Comparison of ENCODE assay signal across 8 cellular contexts in the genomic region with DNA sequence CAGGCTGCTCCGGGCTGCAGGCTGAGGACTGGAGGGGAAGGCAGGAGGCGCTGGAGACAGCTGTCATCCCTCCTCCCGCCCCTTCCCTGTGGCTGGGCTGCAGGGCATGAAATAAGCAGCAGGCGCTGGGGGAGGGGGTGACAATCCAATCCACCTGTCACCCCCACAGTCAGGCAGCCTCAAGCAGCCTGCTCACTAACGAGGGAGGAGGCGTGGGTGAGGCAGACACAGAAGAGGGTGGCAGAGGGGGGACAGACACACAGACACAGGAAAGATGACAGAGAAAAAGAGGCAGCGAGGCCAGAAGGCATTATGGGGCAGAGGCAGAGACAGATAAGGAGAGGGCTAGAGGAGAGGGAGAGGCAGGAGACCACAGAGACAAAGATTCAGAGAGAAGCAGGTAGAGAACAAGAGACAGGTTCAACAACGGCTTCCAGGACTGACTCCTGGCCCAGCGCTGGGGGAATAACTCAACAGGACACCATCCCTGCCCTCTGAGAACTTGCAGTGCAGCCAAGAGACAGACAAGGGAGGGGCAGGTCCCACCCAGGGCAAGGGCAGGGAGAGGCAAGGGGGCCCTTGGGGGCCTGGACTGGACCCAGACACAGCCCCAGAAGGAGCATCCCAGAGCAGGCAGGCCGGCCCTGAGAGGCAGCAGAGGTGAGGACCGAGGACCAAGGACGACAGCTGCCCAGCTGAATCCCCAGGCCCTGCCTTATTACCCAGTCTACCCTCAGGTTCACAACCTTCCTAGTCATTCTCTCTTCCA. TPM values are rescaled to one million over a fixed set of nuclear protein-coding genes. Genes with fewer than 3 reads are reported as not detected.
DNase-seq lines count a peak whose midpoint lies in the region; ATAC-seq and TF ChIP-seq lines count a peak whose summit lies in the region.

No MANE protein-coding gene starts in this region.

- no peak for TF ChIP-seq CTCF in coronary artery (IDR thresholded peaks at IDR 0.05)
- peak in 1 of 3 experiments; percentile 4 for TF ChIP-seq CTCF in testis (IDR thresholded peaks at IDR 0.05)

- intact Hi-C loops in testis (cut with DNase I; ENCODE audit: low total_unique reads) = no loop called here

- peak; percentile 44 for DNase-seq in CD1c-positive myeloid dendritic cell (ENCODE audit: extremely low spot score)
- peak; percentile 14 for DNase-seq in NCI-H1092 treated with DMSO at 0.1 percent for 48 hours (lab: John Stamatoyannopoulos, UW)
- peak; percentile 31 for DNase-seq in UCSD-AML1 (lab: John Stamatoyannopoulos, UW; ENCODE audit: unreplicated experiment)
- no peak for DNase-seq in coronary artery (ENCODE audit: low spot score)
- DNase-seq in testis = peak; percentile 63
- no peak for DNase-seq in NCI-H1048 (lab: John Stamatoyannopoulos, UW)

- TF ChIP-seq POLR2A in testis (IDR thresholded peaks at IDR 0.05) = no peak

- peaks cover 76% of the 10 kb centered on the region for H3K4me1 ChIP-seq in mucosa of stomach (ENCODE audit: control insufficient read depth, insufficient read depth, low read length)
- H3K4me1 ChIP-seq in testis = peaks cover 60% of the 10 kb centered on the region

- H3K9ac ChIP-seq in mucosa of stomach (ENCODE audit: low read length) = peak overlapping the region; percentile 24

- H3K27ac ChIP-seq in coronary artery = peak overlapping the region; percentile 96 to 100
- H3K27ac ChIP-seq in testis = peak overlapping the region; percentile 86 to 87

- no peaks in the 10 kb centered on the region for H3K9me3 ChIP-seq in mucosa of stomach (ENCODE audit: control insufficient read depth, low read length)
- H3K9me3 ChIP-seq in testis = no peaks in the 10 kb centered on the region

- WGBS in testis, 2 donors = 37 to 42% methylated on average over 11 to 12 of the region's 12 CpGs

- ATAC-seq in GM21447 (IDR thresholded peaks at IDR 0.05; ENCODE audit: unreplicated experiment) = peak; percentile 17

- H3K4me3 ChIP-seq in coronary artery (peak overlapping the region; percentile 54), mucosa of stomach (ENCODE audit: low read length) (no peak overlapping the region), testis (no peak overlapping the region)

- H3K36me3 ChIP-seq in mucosa of stomach (ENCODE audit: control insufficient read depth, insufficient read depth, low read length) (peaks cover 5% of the 10 kb centered on the region), testis (ENCODE audit: low read depth, missing control alignments) (no peaks in the 10 kb centered on the region)

- no peaks in the 10 kb centered on the region for H3K27me3 ChIP-seq in mucosa of stomach (ENCODE audit: control insufficient read depth, insufficient read depth, low read length)
- no peaks in the 10 kb centered on the region for H3K27me3 ChIP-seq in testis

RNA-seq across cellular contexts. Expression of a gene that starts 11.2 kb away (rescaled TPM):
- 100 to 1,000 TPM in 1 of 2 donors, 10 to 100 TPM in 1; 96.8 to 113 TPM for total RNA-seq in testis
- polyA plus RNA-seq in testis (ENCODE audit: insufficient read depth, low read depth, low replicate concordance) = 34.4 TPM

Comparison
In these comparisons a context has a peak if more than half of its experiments do, and no peak if none do; other contexts are left out.
1. DNase-seq: peak in CD1c-positive myeloid dendritic cell (single experiment), NCI-H1092 treated with DMSO at 0.1 percent for 48 hours (single experiment), UCSD-AML1 (single experiment) and testis (single experiment); none in coronary artery (single experiment) and NCI-H1048 (single experiment).